Comparison of ENCODE assay signal across 8 cellular contexts in genomic region chr13:29369060-29369743, GRCh38.
DNase-seq lines count a peak whose midpoint lies in the region; ATAC-seq, FAIRE-seq and TF ChIP-seq lines count a peak whose summit lies in the region.

No MANE protein-coding gene starts in this region.

- H3K4me3 ChIP-seq in SU-DHL-6 (ENCODE audit: insufficient read depth, low read length, poor library complexity, severe bottlenecking) = no peak overlapping the region
- no peak overlapping the region for H3K4me3 ChIP-seq in gastroesophageal sphincter
- no peak overlapping the region for H3K4me3 ChIP-seq in retinal pigment epithelial cell (ENCODE audit: low read length)
- no peak overlapping the region for H3K4me3 ChIP-seq in kidney (ENCODE audit: low read length in 2 of 2)

- no peaks in the 10 kb centered on the region for H3F3A ChIP-seq in SU-DHL-6 (ENCODE audit: insufficient read depth)

- TF ChIP-seq POLR2A in gastroesophageal sphincter (IDR thresholded peaks at IDR 0.05) = no peak

- peak; percentile 41 for ATAC-seq in gastroesophageal sphincter
- no peak for ATAC-seq in GM18517 (IDR thresholded peaks at IDR 0.05; ENCODE audit: unreplicated experiment)

- no peaks in the 10 kb centered on the region for H3K79me2 ChIP-seq in SU-DHL-6 (ENCODE audit: insufficient read depth, low read length)

- DNase-seq in ELR (ENCODE audit: low read depth) (peak; percentile 67), LoVo (ENCODE audit: low spot score) (peak; percentile 8), retinal pigment epithelial cell (ENCODE audit: low read depth) (peak; percentile 10), kidney (no peak), HK-2 (ENCODE audit: unreplicated experiment) (no peak)

- H4K20me1 ChIP-seq in SU-DHL-6 (ENCODE audit: low read depth, low read length) = no peaks in the 10 kb centered on the region

- H2AFZ ChIP-seq in SU-DHL-6 (ENCODE audit: low read depth, low read length, severe bottlenecking) = no peak overlapping the region

- H3K4me2 ChIP-seq in SU-DHL-6 (ENCODE audit: low read depth, low read length, poor library complexity, severe bottlenecking) = no peak overlapping the region

- FAIRE-seq in kidney (lab: Jason Lieb, UNC) = no peak

- TF ChIP-seq CTCF in SU-DHL-6 (IDR thresholded peaks at IDR 0.05; ENCODE audit: insufficient read depth, low read length, poor library complexity, severe bottlenecking) = peak; percentile 13
- TF ChIP-seq CTCF in gastroesophageal sphincter (IDR thresholded peaks at IDR 0.05) = peak in 2 of 4 experiments; percentile 31 to 48
- peak; percentile 71 for TF ChIP-seq CTCF in retinal pigment epithelial cell (conservative IDR thresholded peaks at IDR 0.05; ENCODE audit: low read depth, low read length)
- TF ChIP-seq CTCF in kidney (IDR thresholded peaks at IDR 0.05; ENCODE audit: borderline replicate concordance, extremely low read depth, insufficient read depth) = no peak

- TF ChIP-seq EP300 in gastroesophageal sphincter (IDR thresholded peaks at IDR 0.05) = no peak

- H3K36me3 ChIP-seq in SU-DHL-6 (ENCODE audit: low read length) = no peaks in the 10 kb centered on the region
- no peaks in the 10 kb centered on the region for H3K36me3 ChIP-seq in gastroesophageal sphincter
- H3K36me3 ChIP-seq in kidney (ENCODE audit: control insufficient read depth in 1 of 2, insufficient read depth in 2 of 2, low read length in 2 of 2) = no peaks in the 10 kb centered on the region

- H3K9me3 ChIP-seq in SU-DHL-6 (ENCODE audit: insufficient read depth, low read length) (no peaks in the 10 kb centered on the region), gastroesophageal sphincter (no peaks in the 10 kb centered on the region), kidney (ENCODE audit: control insufficient read depth in 1 of 2, low read length in 2 of 2) (no peaks in the 10 kb centered on the region)

- H3K27ac ChIP-seq in SU-DHL-6 (ENCODE audit: low read depth, low read length) (no peak overlapping the region), gastroesophageal sphincter (no peak overlapping the region), kidney (ENCODE audit: low read depth in 2 of 2, low read length in 2 of 2) (no peak overlapping the region)

- intact Hi-C loops in kidney (cut with DNase I) = no loop called here

- H3K9me2 ChIP-seq in SU-DHL-6 (replicated peaks; ENCODE audit: insufficient read depth, low read length) = no peaks in the 10 kb centered on the region

- no peaks in the 10 kb centered on the region for H3K27me3 ChIP-seq in SU-DHL-6 (ENCODE audit: low read length)
- H3K27me3 ChIP-seq in gastroesophageal sphincter = no peaks in the 10 kb centered on the region

- WGBS in gastroesophageal sphincter (ENCODE audit: low coverage in 1 of 2), 2 donors = 6% methylated on average over 7 of the region's 8 CpGs

- no peaks in the 10 kb centered on the region for H3K4me1 ChIP-seq in gastroesophageal sphincter
- H3K4me1 ChIP-seq in kidney (ENCODE audit: control insufficient read depth in 1 of 2, insufficient read depth in 1 of 2, low read depth in 1 of 2, low read length in 2 of 2) = no peaks in the 10 kb centered on the region

- H3K9ac ChIP-seq in SU-DHL-6 (ENCODE audit: low read length) (no peak overlapping the region), kidney (ENCODE audit: low read length in 2 of 2) (no peak overlapping the region)

Comparison
In these comparisons a context has a peak if more than half of its experiments do, and no peak if none do; other contexts are left out.
1. DNase-seq: peak in ELR (single experiment), LoVo (single experiment) and retinal pigment epithelial cell (single experiment); none in kidney (single experiment) and HK-2 (single experiment).